Comparison of ENCODE assay signal across 5 cellular contexts in the genomic region with DNA sequence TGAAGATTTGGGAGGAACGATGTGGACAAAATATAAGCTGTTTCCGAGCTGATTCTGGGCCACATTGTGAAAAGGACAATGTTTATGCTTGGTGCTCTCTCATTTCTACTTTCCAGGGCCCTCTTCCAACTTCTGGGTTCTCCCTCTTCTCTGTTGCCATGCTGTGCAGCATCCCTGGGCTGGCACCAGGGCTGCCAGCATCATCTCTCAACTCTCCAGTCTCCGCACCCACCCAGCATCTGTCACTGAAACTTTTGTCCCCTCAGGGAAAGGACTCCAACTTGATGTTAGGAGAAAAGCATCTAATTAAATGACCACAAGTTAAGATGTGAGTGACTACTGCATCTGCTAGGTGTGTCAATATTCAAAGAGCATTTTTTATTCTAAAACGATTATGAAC. TPM values are rescaled to one million over a fixed set of nuclear protein-coding genes. Genes with fewer than 3 reads are reported as not detected.
"Had no signal": no experiment of that assay in that cellular context is flagged by ENCODE, and none has a peak within 500 bp of the region (broad histone marks: within the 10 kb centered on the region; RNA-seq: fewer than 3 reads in every experiment).

No MANE protein-coding gene starts in this region.

- ATAC-seq: HepG2, K562 had no signal

- H3K27ac ChIP-seq: HL-60 had no signal

- FAIRE-seq: HepG2, HTR-8/SVneo, K562 had no signal

- H3K4me3 ChIP-seq: K562 had no signal

- DNase-seq: IMR-90 had no signal

RNA-seq across cellular contexts. Expression of a gene that starts 26.7 kb away (rescaled TPM):
- total RNA-seq: HepG2 had no signal
